ENCODE assay signal across 22 cellular contexts in the genomic region with DNA sequence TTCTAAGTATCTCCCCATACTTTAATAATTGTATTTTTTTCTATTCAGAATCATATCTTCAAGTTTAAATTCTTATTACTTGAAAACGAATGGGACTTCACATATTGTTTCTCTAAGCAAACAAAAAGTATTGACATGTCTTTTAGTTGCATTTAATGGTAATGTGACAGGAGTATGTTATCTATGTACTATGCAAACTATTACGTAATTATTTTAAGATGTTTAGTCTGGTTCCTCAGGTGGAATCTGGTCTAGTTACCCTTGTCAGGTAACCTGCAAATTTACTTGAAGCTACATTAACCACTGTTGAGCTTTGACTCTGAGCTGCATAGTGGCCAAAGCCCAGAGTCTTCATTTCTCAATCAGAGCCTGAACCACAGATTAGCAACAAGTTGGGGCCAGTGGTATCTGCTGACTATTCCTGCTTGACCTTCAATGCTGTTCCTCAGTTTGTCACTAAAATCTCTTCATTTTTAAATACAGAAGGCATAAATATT.
"Had no signal": no experiment of that assay in that cellular context is flagged by ENCODE, and none has a peak within 500 bp of the region (broad histone marks: within the 10 kb centered on the region; RNA-seq: fewer than 3 reads in every experiment).

No MANE protein-coding gene starts in this region.

- DNase-seq: Karpas-422, KG1, MG63, NCI-H1092, NCI-H1105 treated with DMSO at 0.1 percent for 48 hours, NCI-H1417 treated with DMSO at 0.1 percent for 48 hours, NCI-H146, NCI-H1694 treated with DMSO at 0.1 percent for 48 hours, NCI-H1930, NCI-H2081, NCI-H2107, NCI-H226, NCI-H446, NCI-H510A, NCI-H524 treated with DMSO at 0.1 percent for 48 hours, NCI-H69, NCI-H774, Right ventricle myocardium superior, RPMI8226, SIG-M5 had no signal

- H3K9me3 ChIP-seq: MG63, SJSA1 had no signal

- H3K4me1 ChIP-seq: SJSA1 had no signal

- H3K4me3 ChIP-seq: MG63, SJSA1, SK-N-MC had no signal

- H3K27ac ChIP-seq: SJSA1, SK-N-MC had no signal

- H3K27me3 ChIP-seq: MG63, SJSA1 had no signal
